In genomic region chr17:49026447-49026846, GRCh38 we compare ENCODE assay signal across 7 cellular contexts. TPM values are rescaled to one million over a fixed set of nuclear protein-coding genes. Genes with fewer than 3 reads are reported as not detected.
"Had no signal": no experiment of that assay in that cellular context is flagged by ENCODE, and none has a peak within 500 bp of the region (broad histone marks: within the 10 kb centered on the region; RNA-seq: fewer than 3 reads in every experiment).

No MANE protein-coding gene starts in this region.

RNA-seq across cellular contexts. Expression of gene IGF2BP1, which starts 29.3 kb away (rescaled TPM):
- total RNA-seq: activated naive CD8-positive, alpha-beta T cell treated with anti-CD3 and anti-CD28 coated beads, Interleukin-2, amount 10 ng/mL, durations not matched to agents 7 days and 5 days; breast epithelium had no signal

RNA-seq across cellular contexts. Expression of gene GIP, which starts 58.1 kb away (rescaled TPM):
- total RNA-seq: activated CD8-positive, alpha-beta T cell treated with anti-CD3 and anti-CD28 coated beads for 36 hours; activated naive CD8-positive, alpha-beta T cell treated with anti-CD3 and anti-CD28 coated beads, Interleukin-2, amount 10 ng/mL, durations not matched to agents 7 days and 5 days; activated T-cell treated with anti-CD3 and anti-CD28 coated beads, Interleukin-2, amount 50 U/mL, for 72 hours; activated T-helper 2 cell treated with anti-CD3 and anti-CD28 coated beads, Interferon-gamma antibody, Interleukin-2, Interleukin-4, amounts not matched to agents 10 μg/mL and 5 μg/mL and 100 μg/mL, durations not matched to agents 14 hours and 24 hours and 36 hours; breast epithelium; NCI-H460; RPMI7951 had no signal
